In the genomic region with DNA sequence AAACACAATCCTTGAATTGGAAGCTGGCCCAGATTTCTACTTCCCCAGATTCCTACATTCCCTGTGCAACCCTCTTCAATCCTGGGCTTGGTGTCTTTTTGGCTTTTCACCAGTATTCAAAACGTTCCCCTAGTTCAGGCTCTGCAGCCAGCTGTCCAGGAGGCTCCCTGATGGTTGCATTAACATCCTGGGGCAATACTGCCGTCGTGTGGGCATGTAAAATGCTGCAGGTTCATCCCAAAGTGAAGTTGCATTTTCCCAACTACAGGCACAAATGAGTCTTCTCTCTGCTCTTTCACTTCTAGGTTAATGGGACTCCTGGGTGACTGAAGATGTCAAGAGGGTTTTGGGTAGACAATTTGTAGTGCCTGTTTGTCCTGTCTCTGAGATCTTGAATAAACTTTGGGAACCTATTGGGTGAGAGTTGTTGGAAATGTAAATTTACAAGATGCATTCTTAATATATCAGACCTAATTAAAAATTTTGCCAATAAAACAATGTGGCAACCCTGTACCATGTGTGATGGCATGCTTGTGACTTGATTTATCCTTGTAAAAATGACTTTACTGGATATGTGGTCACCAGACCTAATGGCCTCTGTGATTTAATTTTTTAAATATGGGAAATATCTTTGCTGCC, we compare ENCODE assay signal across 8 cellular contexts. TPM values are rescaled to one million over a fixed set of nuclear protein-coding genes. Genes with fewer than 3 reads are reported as not detected.
DNase-seq lines count a peak whose midpoint lies in the region; ATAC-seq, FAIRE-seq and TF ChIP-seq lines count a peak whose summit lies in the region.

No MANE protein-coding gene starts in this region.

- DNase-seq in D341Med (ENCODE audit: low spot score) (peak; percentile 77), HCT116 (ENCODE audit: low read depth, low spot score) (peak; percentile 34), SKM-1 treated with dmso at 0.1 percent for 144 hours (lab: John Stamatoyannopoulos, UW; ENCODE audit: unreplicated experiment) (peak; percentile 37), kidney (no peak), kidney glomerular epithelial cell (lab: John Stamatoyannopoulos, UW) (no peak), hypothalamus (lab: John Stamatoyannopoulos, UW) (no peak)

- H3K27ac ChIP-seq in HCT116 (ENCODE audit: low read depth, low read length) = no peak overlapping the region
- H3K27ac ChIP-seq in kidney (ENCODE audit: low read depth in 2 of 2, low read length in 2 of 2) = no peak overlapping the region

- TF ChIP-seq RAD21 in HCT116 (IDR thresholded peaks at IDR 0.05; ENCODE audit: low read depth) = peak; percentile 74

- no TSS peak for BruUV-seq in HCT116 (replicated peaks; lab: Mats Ljungman, UMichigan)

- H2AFZ ChIP-seq in HCT116 (ENCODE audit: low read depth, low read length, poor library complexity, severe bottlenecking) = no peak overlapping the region

- H3K9ac ChIP-seq in HCT116 (ENCODE audit: low read length) (no peak overlapping the region), kidney (ENCODE audit: low read length in 2 of 2) (no peak overlapping the region)

- H3K4me3 ChIP-seq in HCT116 (replicated peaks in 1 of 2; ENCODE audit: low read depth in 1 of 2, low read length in 2 of 2) (no peak overlapping the region), kidney (ENCODE audit: low read length in 2 of 2) (no peak overlapping the region)

- H3K36me3 ChIP-seq in HCT116 (ENCODE audit: control insufficient read depth in 1 of 2, insufficient read depth in 2 of 2, low read length in 2 of 2) (no peaks in the 10 kb centered on the region), kidney (ENCODE audit: control insufficient read depth in 1 of 2, insufficient read depth in 2 of 2, low read length in 2 of 2) (no peaks in the 10 kb centered on the region)

- no peak overlapping the region for H3K4me2 ChIP-seq in HCT116 (ENCODE audit: low read length)

- ATAC-seq in HCT116 = peak; percentile 80
- ATAC-seq in GM21381 (IDR thresholded peaks at IDR 0.05; ENCODE audit: unreplicated experiment) = no peak
- ATAC-seq in GM18858 (IDR thresholded peaks at IDR 0.05; ENCODE audit: unreplicated experiment) = no peak

- intact Hi-C loops in HCT116 (cut with micrococcal nuclease) = loop anchor here (1.0 to 10.0 kb wide), 5 partner anchors 83 to 1718 kb away; no protein-coding TSS in a partner anchor
- intact Hi-C loops in kidney (cut with DNase I) = no loop called here

- H3K4me1 ChIP-seq in HCT116 (ENCODE audit: control insufficient read depth in 1 of 2, insufficient read depth in 2 of 2, low read length in 2 of 2) (no peaks in the 10 kb centered on the region), kidney (ENCODE audit: control insufficient read depth in 1 of 2, insufficient read depth in 1 of 2, low read depth in 1 of 2, low read length in 2 of 2) (no peaks in the 10 kb centered on the region)

- POLR2A ChIA-PET in HCT116 (lab: Charles Lee) = no interaction called here

- TF ChIP-seq CTCF in HCT116 (IDR thresholded peaks at IDR 0.05 in 2 of 3, conservative IDR thresholded peaks at IDR 0.05 in 1 of 3; ENCODE audit: borderline replicate concordance in 1 of 3, insufficient read depth in 1 of 3, low read depth in 2 of 3, low read length in 2 of 3) (peak; percentile 62 to 85 (median 74); a peak in 5 of 6 replicates), kidney (IDR thresholded peaks at IDR 0.05; ENCODE audit: borderline replicate concordance, extremely low read depth, insufficient read depth) (peak; percentile 69)

- no peaks in the 10 kb centered on the region for H4K20me1 ChIP-seq in HCT116 (ENCODE audit: insufficient read depth)

- no peaks in the 10 kb centered on the region for H3K9me2 ChIP-seq in HCT116 (ENCODE audit: insufficient read depth)

- FAIRE-seq in kidney (lab: Jason Lieb, UNC) = no peak

- H3K79me2 ChIP-seq in HCT116 (ENCODE audit: insufficient read depth, low read length) = no peaks in the 10 kb centered on the region

- CTCF ChIA-PET in HCT116 (lab: Charles Lee) = interaction anchor here (0.9 to 1.1 kb wide), 2 partner anchors 10 to 83 kb away, joined by 3 to 4 read pairs; no protein-coding TSS in a partner anchor

- peaks cover 19% of the 10 kb centered on the region; the same call in 1 of the 2 replicates for H3K27me3 ChIP-seq in HCT116 (ENCODE audit: insufficient read depth, low read length)

- no peak for TF ChIP-seq POLR2A in HCT116 (IDR thresholded peaks at IDR 0.05; ENCODE audit: borderline replicate concordance, extremely low read depth, insufficient read depth, insufficient read length)

- H3K9me3 ChIP-seq in HCT116 (ENCODE audit: control insufficient read depth in 1 of 2, insufficient read depth in 1 of 2, low read depth in 1 of 2, low read length in 2 of 2) (no peaks in the 10 kb centered on the region), kidney (ENCODE audit: control insufficient read depth in 1 of 2, low read length in 2 of 2) (no peaks in the 10 kb centered on the region)

- RAD21 ChIA-PET in HCT116 (lab: Charles Lee; ENCODE audit: low non-redundant PET in 1 of 2, low total read pairs in 2 of 2, uncharacterized antibody in 2 of 2, unreplicated experiment in 2 of 2) = no interaction called here

TF ChIP-seq in HCT116, 20 proteins besides CTCF, POLR2A, EP300 and RAD21:
- TF ChIP-seq JUND (IDR thresholded peaks at IDR 0.05) = no peak
- no peak for TF ChIP-seq FOSL1 (IDR thresholded peaks at IDR 0.05; ENCODE audit: low read depth)
- TF ChIP-seq POLR2AphosphoS5 (IDR thresholded peaks at IDR 0.05; ENCODE audit: low read depth, low read length) = no peak
- TF ChIP-seq ZFX (IDR thresholded peaks at IDR 0.05) = no peak
- no peak for TF ChIP-seq CBX3 (IDR thresholded peaks at IDR 0.05; ENCODE audit: low read depth)
- TF ChIP-seq YY1 (IDR thresholded peaks at IDR 0.05; ENCODE audit: extremely low read depth, insufficient replicate concordance, low read depth, low read length) = no peak
- TF ChIP-seq SIN3A (IDR thresholded peaks at IDR 0.05; ENCODE audit: low read depth) = no peak
TF ChIP-seq in HCT116: peak in this region for 0.

RNA-seq across cellular contexts. Expression of a gene that starts 28.6 kb away (rescaled TPM):
- total RNA-seq in HCT116 (2021; ENCODE audit: unreplicated experiment) (not detected), kidney (not detected)
- not detected in 2 replicates for polyA plus RNA-seq in HCT116 (2012)
- polyA plus RNA-seq in kidney (ENCODE audit: insufficient read depth, low read depth, low replicate concordance) = not detected

Comparison
In these comparisons a context has a peak if more than half of its experiments do, and no peak if none do; other contexts are left out.
1. DNase-seq: peak in D341Med (single experiment), HCT116 (single experiment) and SKM-1 treated with dmso at 0.1 percent for 144 hours (single experiment); none in kidney (single experiment), kidney glomerular epithelial cell (single experiment) and hypothalamus (0 of 51).